In the genomic region with DNA sequence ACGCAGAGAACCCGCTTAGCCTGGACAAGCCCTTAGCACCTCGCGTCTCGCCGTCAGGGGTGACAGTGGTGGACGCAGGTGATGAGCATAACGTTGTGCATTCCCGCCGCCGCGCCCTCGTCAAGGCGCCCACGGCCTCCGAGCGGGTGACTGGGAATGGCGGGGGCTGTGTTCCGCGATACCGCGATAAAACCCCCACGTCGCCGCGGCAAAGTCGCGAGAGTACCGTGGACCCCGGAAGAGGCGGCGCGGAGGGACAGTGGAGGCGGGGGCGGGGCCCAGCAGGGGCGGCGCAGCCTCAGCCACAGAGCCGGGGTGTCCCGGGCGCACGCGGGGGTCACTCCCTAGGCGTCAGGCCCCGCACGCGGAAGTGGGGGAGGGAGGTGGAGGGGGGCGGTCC, we compare ENCODE assay signal across 1 cellular context.
TF ChIP-seq lines count a peak whose summit lies in the region.

No MANE protein-coding gene starts in this region.

TF ChIP-seq in K562, 482 proteins besides CTCF, POLR2A, EP300 and RAD21 (continued from another document and continues in another):
- TF ChIP-seq CTCFL (IDR thresholded peaks at IDR 0.05; ENCODE audit: borderline replicate concordance, insufficient read depth, low read depth, low read length, poor library complexity, severe bottlenecking) (no peak), NFE2L1 (tag; IDR thresholded peaks at IDR 0.05; ENCODE audit: borderline replicate concordance, low read depth) (no peak), C11orf30 (IDR thresholded peaks at IDR 0.05; ENCODE audit: low read depth) (no peak), FOXK2 (conservative IDR thresholded peaks at IDR 0.05 in 1 of 2, IDR thresholded peaks at IDR 0.05 in 1 of 2; ENCODE audit: low read depth in 2 of 2) (no peak), GTF3C2 (IDR thresholded peaks at IDR 0.05; ENCODE audit: borderline replicate concordance, extremely low read depth, insufficient read length) (no peak), SRSF9 (IDR thresholded peaks at IDR 0.05; ENCODE audit: borderline replicate concordance, low read depth, low read length) (no peak), SUPT5H (IDR thresholded peaks at IDR 0.05) (peak; percentile 55; the same call in 1 of the 2 replicates), KDM4B (IDR thresholded peaks at IDR 0.05; ENCODE audit: borderline replicate concordance in 2 of 2, low read depth in 1 of 2) (peak in 1 of 2 experiments; percentile 57; a peak in 1 of 4 replicates), ZNF518B (CRISPR knock-in tag; IDR thresholded peaks at IDR 0.05) (no peak), XRCC4 (IDR thresholded peaks at IDR 0.05; ENCODE audit: extremely low read depth, insufficient read depth, insufficient read length) (no peak), NFIC (IDR thresholded peaks at IDR 0.05) (peak; percentile 33; the same call in 1 of the 2 replicates), MNT (conservative IDR thresholded peaks at IDR 0.05) (peak in 1 of 2 experiments; percentile 58; a peak in 2 of 4 replicates), NR2F6 (CRISPR knock-in tag; IDR thresholded peaks at IDR 0.05) (no peak), SETDB1 (IDR thresholded peaks at IDR 0.05; ENCODE audit: low read length) (no peak), TCF7 (IDR thresholded peaks at IDR 0.05; ENCODE audit: borderline replicate concordance) (no peak), OTX1 (CRISPR knock-in tag; IDR thresholded peaks at IDR 0.05) (no peak), ZNF79 (CRISPR knock-in tag; IDR thresholded peaks at IDR 0.05; ENCODE audit: low read depth) (no peak), FOSL1 (tag; conservative IDR thresholded peaks at IDR 0.05) (no peak), ZBTB7A (IDR thresholded peaks at IDR 0.05; ENCODE audit: borderline replicate concordance, control insufficient read depth, low read depth, low read length) (peak; percentile 44), HMG20B (CRISPR knock-in tag; IDR thresholded peaks at IDR 0.05) (no peak), ZNF12 (CRISPR knock-in tag; IDR thresholded peaks at IDR 0.05) (no peak), TCF3 (CRISPR knock-in tag; IDR thresholded peaks at IDR 0.05) (peak; percentile 33; the same call in 1 of the 2 replicates), RBM22 (IDR thresholded peaks at IDR 0.05; ENCODE audit: low read depth, low read length, poor library complexity, severe bottlenecking) (no peak), ZNF212 (CRISPR knock-in tag; IDR thresholded peaks at IDR 0.05) (no peak), ZNF282 (CRISPR knock-in tag; IDR thresholded peaks at IDR 0.05) (no peak), POU5F1 (IDR thresholded peaks at IDR 0.05; ENCODE audit: borderline replicate concordance, low read depth, low read length, partially characterized antibody) (no peak), DPF2 (IDR thresholded peaks at IDR 0.05) (peak; percentile 42), GMEB1 (CRISPR knock-in tag; IDR thresholded peaks at IDR 0.05) (0 out of 2 replicates have a peak, but pooled peaks have one; percentile 14), CREB1 (IDR thresholded peaks at IDR 0.05) (no peak), CREB1 (CRISPR knock-in tag; IDR thresholded peaks at IDR 0.05) (peak; percentile 48; the same call in 1 of the 2 replicates), ZNF699 (CRISPR knock-in tag; IDR thresholded peaks at IDR 0.05; ENCODE audit: insufficient replicate concordance) (no peak), CBX2 (IDR thresholded peaks at IDR 0.05; ENCODE audit: insufficient read depth, low read length, poor library complexity, severe bottlenecking) (no peak), ZBTB33 (CRISPR knock-in tag; IDR thresholded peaks at IDR 0.05) (no peak), MYC (IDR thresholded peaks at IDR 0.05; ENCODE audit: low read depth, low read length) (peak; percentile 24; the same call in 1 of the 2 replicates), MYC (CRISPR knock-in tag; IDR thresholded peaks at IDR 0.05; ENCODE audit: borderline replicate concordance, low read depth) (peak; percentile 27; the same call in 1 of the 2 replicates), KAT2B (IDR thresholded peaks at IDR 0.05; ENCODE audit: low read depth, low read length) (no peak), ZNF263 (CRISPR knock-in tag; IDR thresholded peaks at IDR 0.05; ENCODE audit: borderline replicate concordance) (no peak), ZNF175 (CRISPR knock-in tag; IDR thresholded peaks at IDR 0.05; ENCODE audit: low read depth) (no peak), FOXJ3 (CRISPR knock-in tag; IDR thresholded peaks at IDR 0.05) (no peak)
- TF ChIP-seq, protein P1, sequence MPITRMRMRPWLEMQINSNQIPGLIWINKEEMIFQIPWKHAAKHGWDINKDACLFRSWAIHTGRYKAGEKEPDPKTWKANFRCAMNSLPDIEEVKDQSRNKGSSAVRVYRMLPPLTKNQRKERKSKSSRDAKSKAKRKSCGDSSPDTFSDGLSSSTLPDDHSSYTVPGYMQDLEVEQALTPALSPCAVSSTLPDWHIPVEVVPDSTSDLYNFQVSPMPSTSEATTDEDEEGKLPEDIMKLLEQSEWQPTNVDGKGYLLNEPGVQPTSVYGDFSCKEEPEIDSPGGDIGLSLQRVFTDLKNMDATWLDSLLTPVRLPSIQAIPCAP (CRISPR knock-in tag; IDR thresholded peaks at IDR 0.05; ENCODE audit: borderline replicate concordance), result no peak
- TF ChIP-seq, protein P2, sequence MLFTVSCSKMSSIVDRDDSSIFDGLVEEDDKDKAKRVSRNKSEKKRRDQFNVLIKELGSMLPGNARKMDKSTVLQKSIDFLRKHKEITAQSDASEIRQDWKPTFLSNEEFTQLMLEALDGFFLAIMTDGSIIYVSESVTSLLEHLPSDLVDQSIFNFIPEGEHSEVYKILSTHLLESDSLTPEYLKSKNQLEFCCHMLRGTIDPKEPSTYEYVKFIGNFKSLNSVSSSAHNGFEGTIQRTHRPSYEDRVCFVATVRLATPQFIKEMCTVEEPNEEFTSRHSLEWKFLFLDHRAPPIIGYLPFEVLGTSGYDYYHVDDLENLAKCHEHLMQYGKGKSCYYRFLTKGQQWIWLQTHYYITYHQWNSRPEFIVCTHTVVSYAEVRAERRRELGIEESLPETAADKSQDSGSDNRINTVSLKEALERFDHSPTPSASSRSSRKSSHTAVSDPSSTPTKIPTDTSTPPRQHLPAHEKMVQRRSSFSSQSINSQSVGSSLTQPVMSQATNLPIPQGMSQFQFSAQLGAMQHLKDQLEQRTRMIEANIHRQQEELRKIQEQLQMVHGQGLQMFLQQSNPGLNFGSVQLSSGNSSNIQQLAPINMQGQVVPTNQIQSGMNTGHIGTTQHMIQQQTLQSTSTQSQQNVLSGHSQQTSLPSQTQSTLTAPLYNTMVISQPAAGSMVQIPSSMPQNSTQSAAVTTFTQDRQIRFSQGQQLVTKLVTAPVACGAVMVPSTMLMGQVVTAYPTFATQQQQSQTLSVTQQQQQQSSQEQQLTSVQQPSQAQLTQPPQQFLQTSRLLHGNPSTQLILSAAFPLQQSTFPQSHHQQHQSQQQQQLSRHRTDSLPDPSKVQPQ (CRISPR knock-in tag; IDR thresholded peaks at IDR 0.05; ENCODE audit: borderline replicate concordance), result no peak
- TF ChIP-seq, protein P3, sequence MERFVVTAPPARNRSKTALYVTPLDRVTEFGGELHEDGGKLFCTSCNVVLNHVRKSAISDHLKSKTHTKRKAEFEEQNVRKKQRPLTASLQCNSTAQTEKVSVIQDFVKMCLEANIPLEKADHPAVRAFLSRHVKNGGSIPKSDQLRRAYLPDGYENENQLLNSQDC (CRISPR knock-in tag; IDR thresholded peaks at IDR 0.05), result no peak
